In the genomic region with DNA sequence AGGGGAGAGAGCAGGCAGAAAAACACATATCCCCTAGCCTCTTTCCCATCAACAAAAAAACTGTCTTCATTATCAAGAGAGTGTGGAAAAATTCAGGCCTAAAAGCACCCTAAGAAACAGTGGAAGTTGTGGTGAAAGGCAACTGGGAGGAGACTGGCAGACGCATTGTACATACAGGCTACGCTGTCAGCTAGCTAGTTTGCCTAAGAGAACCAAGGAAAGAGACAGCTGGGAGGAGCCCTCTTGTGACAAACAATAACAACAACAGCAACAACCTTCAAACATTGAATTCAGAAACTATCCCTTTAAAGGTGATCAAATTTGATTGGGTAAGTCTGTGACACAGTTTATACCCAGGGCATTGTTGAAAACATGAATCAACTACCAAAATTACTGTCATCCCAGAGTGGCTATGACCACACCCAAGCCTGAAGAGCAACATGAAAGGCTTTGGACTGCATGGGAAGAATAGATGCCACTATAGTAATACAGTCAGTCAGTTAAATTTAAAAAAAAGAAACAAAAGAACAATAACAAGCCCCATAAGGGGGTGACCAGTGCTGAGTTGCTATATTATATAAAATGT, we compare ENCODE assay signal across 26 cellular contexts.
"Had no signal": no experiment of that assay in that cellular context is flagged by ENCODE, and none has a peak within 500 bp of the region (broad histone marks: within the 10 kb centered on the region; RNA-seq: fewer than 3 reads in every experiment).

No MANE protein-coding gene starts in this region.

- H3K27ac ChIP-seq: heart right ventricle, lower lobe of right lung, neutrophil, ovary, prostate gland, spleen, upper lobe of left lung, WERI-Rb-1 had no signal

- H3K36me3 ChIP-seq: heart right ventricle, lower lobe of right lung, neutrophil, ovary, prostate gland, spleen, upper lobe of left lung, WERI-Rb-1 had no signal

- H3K4me1 ChIP-seq: heart right ventricle, lower lobe of right lung, prostate gland, spleen, upper lobe of left lung had no signal

- H3K4me3 ChIP-seq: heart right ventricle, lower lobe of right lung, ovary, prostate gland, spleen, upper lobe of left lung had no signal

- ATAC-seq: heart right ventricle; left lobe of liver; lower lobe of right lung; naive thymus-derived CD4-positive, alpha-beta T cell had no signal

- H3K27me3 ChIP-seq: neutrophil, ovary, spleen, upper lobe of left lung had no signal

- DNase-seq: activated CD4-positive, alpha-beta T cell treated with anti-CD3 and anti-CD28 coated beads for 1 hour; activated CD4-positive, alpha-beta T cell treated with anti-CD3 and anti-CD28 coated beads, Interleukin-2, amount 50 U/mL, for 4 hours; activated CD8-positive, alpha-beta memory T cell treated with anti-CD3 and anti-CD28 coated beads for 24 hours; activated CD8-positive, alpha-beta memory T cell treated with anti-CD3 and anti-CD28 coated beads, Interleukin-2, amount 50 U/mL, for 4 hours; activated effector memory CD4-positive, alpha-beta T cell treated with Interleukin-2 at 50 U/mL for 16 hours; activated naive CD4-positive, alpha-beta T cell treated with anti-CD3 and anti-CD28 coated beads for 36 hours; activated naive CD8-positive, alpha-beta T cell treated with anti-CD3 and anti-CD28 coated beads, Interleukin-2, amount 10 ng/mL, durations not matched to agents 7 days and 5 days; activated T-cell treated with anti-CD3 and anti-CD28 coated beads, Interleukin-2, amount 50 U/mL, for 4 hours; amniotic stem cell; cortex of kidney; foreskin fibroblast; heart right ventricle; lower lobe of right lung; naive thymus-derived CD4-positive, alpha-beta T cell; ovary; spleen; stimulated activated CD4-positive, alpha-beta T cell treated with anti-CD3 and anti-CD28 coated beads, Interleukin-4, amount 100 ng/mL, for 1 hour; stimulated activated naive CD4-positive, alpha-beta T cell treated with Interleukin-2 at 50 U/mL for 16 hours; T-helper 1 cell; upper lobe of left lung; WERI-Rb-1 had no signal

- FAIRE-seq: endometrium, TTC549 had no signal

- H3K9me3 ChIP-seq: lower lobe of right lung, neutrophil, ovary, prostate gland, upper lobe of left lung had no signal

- H3K4me3 Mint-ChIP-seq: activated naive CD4-positive, alpha-beta T cell treated with anti-CD3 and anti-CD28 coated beads for 36 hours; activated naive CD8-positive, alpha-beta T cell treated with anti-CD3 and anti-CD28 coated beads, Interleukin-2, amount 10 ng/mL, durations not matched to agents 7 days and 5 days; activated T-cell treated with anti-CD3 and anti-CD28 coated beads, Interleukin-2, amount 50 U/mL, for 4 hours; naive thymus-derived CD4-positive, alpha-beta T cell had no signal

- H3K27ac Mint-ChIP-seq: activated naive CD4-positive, alpha-beta T cell treated with anti-CD3 and anti-CD28 coated beads for 36 hours; activated naive CD8-positive, alpha-beta T cell treated with anti-CD3 and anti-CD28 coated beads, Interleukin-2, amount 10 ng/mL, durations not matched to agents 7 days and 5 days; naive thymus-derived CD4-positive, alpha-beta T cell had no signal
